Comparison of ENCODE assay signal across 18 cellular contexts in the genomic region with DNA sequence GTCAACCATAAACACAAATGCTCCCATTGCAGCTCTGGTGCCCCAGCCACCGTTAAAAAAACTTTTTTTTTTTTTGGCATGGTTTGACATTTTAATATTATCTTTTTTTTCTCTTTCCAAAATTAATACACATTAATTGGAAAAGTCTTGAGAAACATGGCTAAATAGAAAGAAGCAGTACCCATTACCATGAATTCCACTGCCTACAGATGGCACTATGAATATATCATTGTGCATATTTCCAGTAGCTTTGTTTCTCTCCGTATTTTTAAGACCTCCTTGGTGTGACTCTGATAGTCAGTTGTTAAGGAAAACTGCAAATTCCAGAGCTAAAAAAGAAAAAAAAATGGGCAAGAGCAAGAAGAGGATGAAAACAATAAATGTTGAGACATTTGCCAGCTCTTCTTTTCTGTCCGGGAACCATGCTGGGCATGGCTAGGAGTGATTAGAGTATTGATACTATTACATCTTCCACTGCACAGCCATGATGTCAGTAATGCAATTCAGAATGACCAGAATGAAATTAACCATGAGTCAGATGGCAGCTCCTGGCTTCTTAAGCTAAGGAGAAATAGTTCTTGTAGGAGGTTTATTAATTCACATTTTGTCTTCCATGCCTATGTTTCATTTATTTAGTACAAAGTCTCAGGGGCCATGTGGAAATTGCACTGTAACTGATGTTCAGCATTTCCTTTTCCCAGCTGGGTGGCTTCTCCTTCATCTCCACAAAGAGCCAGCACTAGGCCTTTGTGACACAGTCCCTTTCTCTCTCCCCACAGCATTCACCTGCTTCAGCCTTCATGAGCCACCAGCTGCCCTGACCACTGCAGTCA. TPM values are rescaled to one million over a fixed set of nuclear protein-coding genes. Genes with fewer than 3 reads are reported as not detected.
DNase-seq lines count a peak whose midpoint lies in the region; ATAC-seq and TF ChIP-seq lines count a peak whose summit lies in the region.
"Had no signal": no experiment of that assay in that cellular context is flagged by ENCODE, and none has a peak within 500 bp of the region (broad histone marks: within the 10 kb centered on the region; RNA-seq: fewer than 3 reads in every experiment).

No MANE protein-coding gene starts in this region.

- no peak overlapping the region for H3K27ac Mint-ChIP-seq in Caco-2 (ENCODE audit: unreplicated experiment)
- H3K27ac Mint-ChIP-seq: activated B cell treated with CpG ODN at 0.5 μM for 24 hours; activated T-helper 2 cell treated with anti-CD3 and anti-CD28 coated beads, Interferon-gamma antibody, Interleukin-2, Interleukin-4, amounts not matched to agents 10 μg/mL and 5 μg/mL and 100 μg/mL, durations not matched to agents 14 hours and 24 hours and 36 hours; neural progenitor cell; T-helper 1 cell treated with Interleukin-12 subunit alpha and Interleukin-12 subunit beta and Interleukin-4 antibody, amounts not matched to agents 30 μg/mL and 1 μg/mL, for 36 hours had no signal

- TF ChIP-seq CTCF in C4-2B (conservative IDR thresholded peaks at IDR 0.05) (peak; percentile 18), IMR-90 (conservative IDR thresholded peaks at IDR 0.05; ENCODE audit: low read depth, low read length) (no peak), VCaP (conservative IDR thresholded peaks at IDR 0.05) (peak; percentile 19; the same call in 1 of the 2 replicates), Caco-2 (IDR thresholded peaks at IDR 0.05; ENCODE audit: insufficient read depth in 1 of 2, low read depth in 1 of 2, low read length in 1 of 2, severe bottlenecking in 1 of 2, unreplicated experiment in 1 of 2) (no peak)

- intact Hi-C loops in IMR-90 (cut with micrococcal nuclease) = no loop called here
- intact Hi-C loops in Caco-2 (cut with micrococcal nuclease; ENCODE audit: unreplicated experiment) = loop anchor here (2.0 to 5.0 kb wide), 3 partner anchors 137 to 255 kb away; no protein-coding TSS in a partner anchor

- H3K4me1 ChIP-seq in IMR-90 (ENCODE audit: control insufficient read depth, insufficient read depth, low read length) (no peaks in the 10 kb centered on the region), Caco-2 (no peaks in the 10 kb centered on the region)
- H3K4me1 ChIP-seq: HAP-1, neural progenitor cell, sigmoid colon had no signal

- no peaks in the 10 kb centered on the region for H3K9me3 ChIP-seq in IMR-90 (ENCODE audit: control insufficient read depth, insufficient read depth, low read length)
- no peaks in the 10 kb centered on the region for H3K9me3 ChIP-seq in Caco-2
- H3K9me3 ChIP-seq: HAP-1, sigmoid colon had no signal

- H3K14ac ChIP-seq in IMR-90 (replicated peaks; ENCODE audit: low read depth, low read length) = 0 out of 2 replicates have a peak overlapping the region, but pooled peaks have one; percentile 9

- H3K9me1 ChIP-seq in IMR-90 (ENCODE audit: insufficient read depth, low read length) = peaks cover 2% of the 10 kb centered on the region; the same call in 1 of the 2 replicates

- H3K36me3 Mint-ChIP-seq in Caco-2 (ENCODE audit: insufficient read depth, unreplicated experiment) = no peaks in the 10 kb centered on the region
- H3K36me3 Mint-ChIP-seq: neural progenitor cell had no signal

- no peaks in the 10 kb centered on the region for H3K27me3 ChIP-seq in IMR-90 (ENCODE audit: control insufficient read depth, insufficient read depth, low read length)
- H3K27me3 ChIP-seq in Caco-2 (replicated peaks; ENCODE audit: control insufficient read depth, insufficient read depth, low read length) = no peaks in the 10 kb centered on the region
- H3K27me3 ChIP-seq: neural progenitor cell, sigmoid colon had no signal

- no peak overlapping the region for H2BK5ac ChIP-seq in IMR-90 (ENCODE audit: low read depth, low read length, poor library complexity, severe bottlenecking)

- H3K9me3 Mint-ChIP-seq in Caco-2 (ENCODE audit: unreplicated experiment) = no peaks in the 10 kb centered on the region
- H3K9me3 Mint-ChIP-seq: activated B cell treated with CpG ODN at 0.5 μM for 24 hours; activated T-helper 2 cell treated with anti-CD3 and anti-CD28 coated beads, Interferon-gamma antibody, Interleukin-2, Interleukin-4, amounts not matched to agents 10 μg/mL and 5 μg/mL and 100 μg/mL, durations not matched to agents 14 hours and 24 hours and 36 hours; neural progenitor cell; T-helper 1 cell treated with Interleukin-12 subunit alpha and Interleukin-12 subunit beta and Interleukin-4 antibody, amounts not matched to agents 30 μg/mL and 1 μg/mL, for 36 hours had no signal

- TF ChIP-seq RAD21 in IMR-90 (IDR thresholded peaks at IDR 0.05; ENCODE audit: low read length) = no peak

- H3K4me3 ChIP-seq in IMR-90 (ENCODE audit: insufficient read depth, low read depth, low read length) = no peak overlapping the region
- H3K4me3 ChIP-seq in Caco-2 (ENCODE audit: low read depth, low read length) = no peak overlapping the region
- H3K4me3 ChIP-seq: HAP-1, neural progenitor cell, sigmoid colon had no signal

- H3K4ac ChIP-seq in IMR-90 (ENCODE audit: low read depth, low read length) = no peak overlapping the region

- H3K4me1 Mint-ChIP-seq in Caco-2 (ENCODE audit: low read depth, unreplicated experiment) = no peaks in the 10 kb centered on the region
- H3K4me1 Mint-ChIP-seq: activated B cell treated with CpG ODN at 0.5 μM for 24 hours, neural progenitor cell had no signal

- no peak overlapping the region for H3K27ac ChIP-seq in C4-2B
- no peak overlapping the region for H3K27ac ChIP-seq in IMR-90 (ENCODE audit: insufficient read depth, low read length)
- no peak overlapping the region for H3K27ac ChIP-seq in VCaP
- H3K27ac ChIP-seq: neural progenitor cell, sigmoid colon had no signal

- TF ChIP-seq POLR2A in IMR-90 (IDR thresholded peaks at IDR 0.05; ENCODE audit: low read depth, low read length) = no peak

- dilution Hi-C loops in IMR-90 (cut with HindIII; ENCODE audit: low sequenced_read_pairs, unreplicated experiment) = no loop called here

- H2BK120ac ChIP-seq in IMR-90 (ENCODE audit: low read depth, low read length) = no peak overlapping the region

- CTCF ChIA-PET in IMR-90 (lab: Yijun Ruan, JAX) = interaction anchor here (0.6 to 1.1 kb wide), 4 partner anchors 47 to 258 kb away, joined by 3 to 6 read pairs (median 4); no protein-coding TSS in a partner anchor
- CTCF ChIA-PET in Caco-2 (lab: Charles Lee) = interaction anchor here (0.6 to 1.7 kb wide), 4 partner anchors 137 to 993 kb away, joined by 4 to 7 read pairs (median 4); no protein-coding TSS in a partner anchor

- no peak overlapping the region for H4K91ac ChIP-seq in IMR-90 (ENCODE audit: insufficient read depth, low read depth, low read length)

- no peak overlapping the region for H3K56ac ChIP-seq in IMR-90 (ENCODE audit: extremely low read depth, insufficient read depth, low read length)

- no peak for ATAC-seq in IMR-90 (ENCODE audit: low read depth)
- no peak for ATAC-seq in GM18861 (IDR thresholded peaks at IDR 0.05; ENCODE audit: unreplicated experiment)
- ATAC-seq in HG02970 (IDR thresholded peaks at IDR 0.05; ENCODE audit: low FRiP score, unreplicated experiment) = no peak

- POLR2A ChIA-PET in IMR-90 (lab: Charles Lee; ENCODE audit: unreplicated experiment) = interaction anchor here (0.6 kb wide), 1 partner anchor 21 kb away, joined by 3 read pairs; no protein-coding TSS in a partner anchor
- POLR2A ChIA-PET in Caco-2 (lab: Charles Lee) = no interaction called here

- H2BK15ac ChIP-seq in IMR-90 (ENCODE audit: low read depth, low read length) = no peak overlapping the region

- no peak overlapping the region for H2AFZ ChIP-seq in IMR-90 (replicated peaks; ENCODE audit: low read length, poor library complexity)
- H2AFZ ChIP-seq: neural progenitor cell had no signal

- in situ Hi-C loops in IMR-90 (cut with MboI; ENCODE audit: low sequenced_read_pairs) = no loop called here

- no peak overlapping the region for H2AK5ac ChIP-seq in IMR-90 (ENCODE audit: low read depth, low read length)

- no peak overlapping the region for H3K9ac ChIP-seq in IMR-90 (ENCODE audit: low read depth, low read length)
- H3K9ac ChIP-seq: neural progenitor cell had no signal

- WGBS in IMR-90 (ENCODE audit: extremely low coverage in 2 of 2, insufficient read length in 1 of 2), 2 experiments = no CpG with 5 or more reads among the region's 3 CpGs

- no peak overlapping the region for H3K4me3 Mint-ChIP-seq in Caco-2 (ENCODE audit: unreplicated experiment)
- H3K4me3 Mint-ChIP-seq: activated B cell treated with CpG ODN at 0.5 μM for 24 hours; neural progenitor cell; T-helper 1 cell treated with Interleukin-12 subunit alpha and Interleukin-12 subunit beta and Interleukin-4 antibody, amounts not matched to agents 30 μg/mL and 1 μg/mL, for 36 hours had no signal

- H4K20me1 ChIP-seq in IMR-90 (ENCODE audit: insufficient read depth, low read length) = no peaks in the 10 kb centered on the region

- H3K18ac ChIP-seq in IMR-90 (ENCODE audit: low read depth, low read length) = 0 out of 2 replicates have a peak overlapping the region, but pooled peaks have one; percentile 35

- no peaks in the 10 kb centered on the region for H3K79me1 ChIP-seq in IMR-90 (ENCODE audit: low read depth in 1 of 2, low read length in 2 of 2)

- no peak overlapping the region for H2BK20ac ChIP-seq in IMR-90 (ENCODE audit: low read depth, low read length)

- no TSS peak for BruUV-seq in IMR-90 (replicated peaks; lab: Mats Ljungman, UMichigan)
- no TSS peak for BruUV-seq in Caco-2 (replicated peaks; lab: Mats Ljungman, UMichigan)

- H3K36me3 ChIP-seq in IMR-90 (ENCODE audit: control insufficient read depth, insufficient read depth, low read length) (no peaks in the 10 kb centered on the region), Caco-2 (ENCODE audit: control insufficient read depth, insufficient read depth, low read length) (no peaks in the 10 kb centered on the region)
- H3K36me3 ChIP-seq: HAP-1, neural progenitor cell, sigmoid colon had no signal

- no peak overlapping the region for H3K23ac ChIP-seq in IMR-90 (ENCODE audit: low read depth, low read length)

- H3K27me3 Mint-ChIP-seq in Caco-2 (ENCODE audit: insufficient read depth, unreplicated experiment) = peaks cover 9% of the 10 kb centered on the region

- no peak overlapping the region for H4K8ac ChIP-seq in IMR-90 (ENCODE audit: low read depth in 2 of 2, low read length in 2 of 2)

- no peak overlapping the region for H2AK9ac ChIP-seq in IMR-90 (replicated peaks; ENCODE audit: low read depth, low read length, poor library complexity)

- H4K5ac ChIP-seq in IMR-90 (ENCODE audit: low read depth, low read length) = no peak overlapping the region

- no peak overlapping the region for H3K4me2 ChIP-seq in IMR-90 (ENCODE audit: low read depth, low read length)
- H3K4me2 ChIP-seq: neural progenitor cell had no signal

- peak; percentile 52 for DNase-seq in IMR-90
- peak; percentile 47 for DNase-seq in globus pallidus (ENCODE audit: low spot score)
- no peak for DNase-seq in Caco-2
- DNase-seq: activated B cell treated with CpG ODN at 0.5 μM for 24 hours, mesendoderm, MV-4-11, NCI-H2081 treated with DMSO at 0.1 percent for 48 hours, NCI-H69, sigmoid colon had no signal

RNA-seq across cellular contexts. Expression of gene SLC7A14, which starts 31.9 kb away (rescaled TPM):
- total RNA-seq in IMR-90 (2012; rRNA removed) = 6.7 and 6.8 TPM in 2 replicates
- polyA plus RNA-seq in IMR-90 (2012; rRNA removed) = 2.5 and 2.7 TPM in 2 replicates
- polyA plus RNA-seq in IMR-90 (2012; cell fraction: cytosol; rRNA removed) = 1.6 TPM in 2 replicates
- polyA plus RNA-seq in IMR-90 (2012; cell fraction: nucleus; rRNA removed; ENCODE audit: low replicate concordance) = 1.0 and 2.1 TPM in 2 replicates
- total RNA-seq in Caco-2 (2022) = not detected in 2 replicates
- total RNA-seq: activated B cell treated with CpG ODN at 0.5 μM for 24 hours; activated CD8-positive, alpha-beta memory T cell treated with anti-CD3 and anti-CD28 coated beads for 36 hours; activated T-helper 2 cell treated with anti-CD3 and anti-CD28 coated beads, Interferon-gamma antibody, Interleukin-2, Interleukin-4, amounts not matched to agents 10 μg/mL and 5 μg/mL and 100 μg/mL, durations not matched to agents 14 hours and 24 hours and 36 hours had no signal

Comparison
In these comparisons a context has a peak if more than half of its experiments do, and no peak if none do; other contexts are left out.
1. CTCF ChIP-seq: peak in C4-2B (single experiment) and VCaP (single experiment); none in IMR-90 (single experiment) and Caco-2 (0 of 2).
2. DNase-seq: peak in IMR-90 (single experiment) and globus pallidus (single experiment); none in Caco-2 (0 of 2).